1 cellular context compared by ENCODE assay signal in genomic region chr15:95975212-95975611, GRCh38.
TF ChIP-seq lines count a peak whose summit lies in the region.

No MANE protein-coding gene starts in this region.

TF ChIP-seq in WTC11, 78 proteins besides CTCF, POLR2A, EP300 and RAD21 (continued from another document):
- no peak for TF ChIP-seq AR (CRISPR knock-in tag; IDR thresholded peaks at IDR 0.05)
- TF ChIP-seq ZNF423 (CRISPR knock-in tag; IDR thresholded peaks at IDR 0.05), result no peak
- no peak for TF ChIP-seq EMX1 (CRISPR knock-in tag; IDR thresholded peaks at IDR 0.05)
- TF ChIP-seq ZNF671 (CRISPR knock-in tag; IDR thresholded peaks at IDR 0.05), result no peak
- no peak for TF ChIP-seq ETV6 (CRISPR knock-in tag; IDR thresholded peaks at IDR 0.05)
- no peak for TF ChIP-seq AFF4 (CRISPR knock-in tag; IDR thresholded peaks at IDR 0.05; ENCODE audit: borderline replicate concordance)
- no peak for TF ChIP-seq MYBL2 (CRISPR knock-in tag; IDR thresholded peaks at IDR 0.05)
TF ChIP-seq in WTC11: peak in this region for 0.
